Comparison of ENCODE assay signal across 1 cellular context in the genomic region with DNA sequence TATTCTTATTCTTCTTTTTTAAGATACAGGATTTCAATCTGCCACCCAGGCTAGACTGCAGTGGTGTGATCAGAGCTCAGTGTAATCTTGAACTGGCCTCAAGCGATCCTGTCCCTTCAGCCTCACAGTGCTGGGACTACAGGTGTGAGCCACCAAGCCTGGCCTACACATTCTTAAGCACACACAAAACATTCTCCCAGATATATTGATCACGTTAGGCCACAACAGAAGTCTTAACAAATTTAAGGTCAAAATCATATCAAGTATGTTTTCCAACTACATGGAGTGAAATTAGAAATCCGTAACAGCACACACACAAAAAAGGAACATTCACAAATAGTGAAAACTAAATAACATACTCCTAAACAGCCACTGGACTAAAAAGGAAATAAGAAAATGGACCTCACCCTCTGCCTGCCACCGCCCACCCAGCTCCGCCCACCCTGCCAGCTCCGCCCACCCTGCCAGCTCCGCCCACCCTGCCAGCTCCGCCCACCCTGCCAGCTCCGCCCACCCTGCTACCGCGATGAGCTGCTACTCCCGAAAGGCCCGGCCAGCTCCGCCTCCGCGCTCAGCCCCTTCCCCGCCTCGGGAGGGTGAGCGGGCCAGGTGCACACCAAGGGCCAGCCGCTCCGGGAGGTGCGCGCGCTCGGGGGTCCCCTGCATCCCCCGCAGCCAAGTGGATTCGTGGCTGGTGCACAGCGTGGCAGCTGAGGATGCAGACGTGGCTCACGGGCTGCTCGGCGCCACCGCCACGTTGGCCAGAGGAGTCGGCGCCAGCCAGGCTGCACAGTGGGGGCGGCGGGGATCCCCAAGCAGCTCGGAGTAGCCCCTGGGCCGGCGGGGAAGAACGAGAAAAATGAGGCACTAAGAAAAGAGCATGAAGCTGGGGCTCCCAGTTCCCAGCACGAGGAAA.
A peak's percentile ranks its signal among the peaks of the same experiment; 100 is the strongest.
TF ChIP-seq lines count a peak whose summit lies in the region.

No MANE protein-coding gene starts in this region.

TF ChIP-seq in HepG2, 621 proteins besides CTCF, POLR2A, EP300 and RAD21 (continued from another document and continues in another):
- TF ChIP-seq, protein P1, sequence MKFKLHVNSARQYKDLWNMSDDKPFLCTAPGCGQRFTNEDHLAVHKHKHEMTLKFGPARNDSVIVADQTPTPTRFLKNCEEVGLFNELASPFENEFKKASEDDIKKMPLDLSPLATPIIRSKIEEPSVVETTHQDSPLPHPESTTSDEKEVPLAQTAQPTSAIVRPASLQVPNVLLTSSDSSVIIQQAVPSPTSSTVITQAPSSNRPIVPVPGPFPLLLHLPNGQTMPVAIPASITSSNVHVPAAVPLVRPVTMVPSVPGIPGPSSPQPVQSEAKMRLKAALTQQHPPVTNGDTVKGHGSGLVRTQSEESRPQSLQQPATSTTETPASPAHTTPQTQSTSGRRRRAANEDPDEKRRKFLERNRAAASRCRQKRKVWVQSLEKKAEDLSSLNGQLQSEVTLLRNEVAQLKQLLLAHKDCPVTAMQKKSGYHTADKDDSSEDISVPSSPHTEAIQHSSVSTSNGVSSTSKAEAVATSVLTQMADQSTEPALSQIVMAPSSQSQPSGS (CRISPR knock-in tag; IDR thresholded peaks at IDR 0.05): peak; percentile 62
- TF ChIP-seq, protein P2, sequence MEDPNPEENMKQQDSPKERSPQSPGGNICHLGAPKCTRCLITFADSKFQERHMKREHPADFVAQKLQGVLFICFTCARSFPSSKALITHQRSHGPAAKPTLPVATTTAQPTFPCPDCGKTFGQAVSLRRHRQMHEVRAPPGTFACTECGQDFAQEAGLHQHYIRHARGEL (CRISPR knock-in tag; IDR thresholded peaks at IDR 0.05): peak; percentile 76; the same call in 1 of the 2 replicates
- TF ChIP-seq ZNF160 (CRISPR knock-in tag; IDR thresholded peaks at IDR 0.05): peak; percentile 93
- TF ChIP-seq AHR (CRISPR knock-in tag; IDR thresholded peaks at IDR 0.05): peak; percentile 25; the same call in 1 of the 2 replicates
- TF ChIP-seq ZNF543 (CRISPR knock-in tag; IDR thresholded peaks at IDR 0.05): peak; percentile 64; the same call in 1 of the 2 replicates
- TF ChIP-seq, protein P3, sequence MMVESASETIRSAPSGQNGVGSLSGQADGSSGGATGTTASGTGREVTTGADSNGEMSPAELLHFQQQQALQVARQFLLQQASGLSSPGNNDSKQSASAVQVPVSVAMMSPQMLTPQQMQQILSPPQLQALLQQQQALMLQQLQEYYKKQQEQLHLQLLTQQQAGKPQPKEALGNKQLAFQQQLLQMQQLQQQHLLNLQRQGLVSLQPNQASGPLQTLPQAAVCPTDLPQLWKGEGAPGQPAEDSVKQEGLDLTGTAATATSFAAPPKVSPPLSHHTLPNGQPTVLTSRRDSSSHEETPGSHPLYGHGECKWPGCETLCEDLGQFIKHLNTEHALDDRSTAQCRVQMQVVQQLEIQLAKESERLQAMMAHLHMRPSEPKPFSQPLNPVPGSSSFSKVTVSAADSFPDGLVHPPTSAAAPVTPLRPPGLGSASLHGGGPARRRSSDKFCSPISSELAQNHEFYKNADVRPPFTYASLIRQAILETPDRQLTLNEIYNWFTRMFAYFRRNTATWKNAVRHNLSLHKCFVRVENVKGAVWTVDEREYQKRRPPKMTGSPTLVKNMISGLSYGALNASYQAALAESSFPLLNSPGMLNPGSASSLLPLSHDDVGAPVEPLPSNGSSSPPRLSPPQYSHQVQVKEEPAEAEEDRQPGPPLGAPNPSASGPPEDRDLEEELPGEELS (CRISPR knock-in tag; IDR thresholded peaks at IDR 0.05): no peak; the same call in 1 of the 2 replicates
- TF ChIP-seq, protein P4, sequence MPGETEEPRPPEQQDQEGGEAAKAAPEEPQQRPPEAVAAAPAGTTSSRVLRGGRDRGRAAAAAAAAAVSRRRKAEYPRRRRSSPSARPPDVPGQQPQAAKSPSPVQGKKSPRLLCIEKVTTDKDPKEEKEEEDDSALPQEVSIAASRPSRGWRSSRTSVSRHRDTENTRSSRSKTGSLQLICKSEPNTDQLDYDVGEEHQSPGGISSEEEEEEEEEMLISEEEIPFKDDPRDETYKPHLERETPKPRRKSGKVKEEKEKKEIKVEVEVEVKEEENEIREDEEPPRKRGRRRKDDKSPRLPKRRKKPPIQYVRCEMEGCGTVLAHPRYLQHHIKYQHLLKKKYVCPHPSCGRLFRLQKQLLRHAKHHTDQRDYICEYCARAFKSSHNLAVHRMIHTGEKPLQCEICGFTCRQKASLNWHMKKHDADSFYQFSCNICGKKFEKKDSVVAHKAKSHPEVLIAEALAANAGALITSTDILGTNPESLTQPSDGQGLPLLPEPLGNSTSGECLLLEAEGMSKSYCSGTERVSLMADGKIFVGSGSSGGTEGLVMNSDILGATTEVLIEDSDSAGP (CRISPR knock-in tag; IDR thresholded peaks at IDR 0.05; ENCODE audit: borderline replicate concordance): peak; percentile 95
- TF ChIP-seq SOX6 (IDR thresholded peaks at IDR 0.05): no peak
- peak; percentile 71 for TF ChIP-seq SOX6 (CRISPR knock-in tag; IDR thresholded peaks at IDR 0.05)
- TF ChIP-seq, protein P5, sequence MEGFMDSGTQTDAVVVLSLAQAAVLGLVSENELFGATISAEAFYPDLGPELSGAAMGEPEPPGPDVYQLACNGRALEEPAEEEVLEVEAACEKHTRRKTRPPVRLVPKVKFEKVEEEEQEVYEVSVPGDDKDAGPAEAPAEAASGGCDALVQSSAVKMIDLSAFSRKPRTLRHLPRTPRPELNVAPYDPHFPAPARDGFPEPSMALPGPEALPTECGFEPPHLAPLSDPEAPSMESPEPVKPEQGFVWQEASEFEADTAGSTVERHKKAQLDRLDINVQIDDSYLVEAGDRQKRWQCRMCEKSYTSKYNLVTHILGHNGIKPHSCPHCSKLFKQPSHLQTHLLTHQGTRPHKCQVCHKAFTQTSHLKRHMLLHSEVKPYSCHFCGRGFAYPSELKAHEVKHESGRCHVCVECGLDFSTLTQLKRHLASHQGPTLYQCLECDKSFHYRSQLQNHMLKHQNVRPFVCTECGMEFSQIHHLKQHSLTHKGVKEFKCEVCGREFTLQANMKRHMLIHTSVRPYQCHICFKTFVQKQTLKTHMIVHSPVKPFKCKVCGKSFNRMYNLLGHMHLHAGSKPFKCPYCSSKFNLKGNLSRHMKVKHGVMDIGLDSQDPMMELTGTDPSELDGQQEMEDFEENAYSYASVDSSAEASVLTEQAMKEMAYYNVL (CRISPR knock-in tag; IDR thresholded peaks at IDR 0.05; ENCODE audit: borderline replicate concordance): no peak
- TF ChIP-seq TFDP1 (CRISPR knock-in tag; IDR thresholded peaks at IDR 0.05; ENCODE audit: borderline replicate concordance): peak; percentile 60; the same call in 1 of the 2 replicates
- TF ChIP-seq, protein P6, sequence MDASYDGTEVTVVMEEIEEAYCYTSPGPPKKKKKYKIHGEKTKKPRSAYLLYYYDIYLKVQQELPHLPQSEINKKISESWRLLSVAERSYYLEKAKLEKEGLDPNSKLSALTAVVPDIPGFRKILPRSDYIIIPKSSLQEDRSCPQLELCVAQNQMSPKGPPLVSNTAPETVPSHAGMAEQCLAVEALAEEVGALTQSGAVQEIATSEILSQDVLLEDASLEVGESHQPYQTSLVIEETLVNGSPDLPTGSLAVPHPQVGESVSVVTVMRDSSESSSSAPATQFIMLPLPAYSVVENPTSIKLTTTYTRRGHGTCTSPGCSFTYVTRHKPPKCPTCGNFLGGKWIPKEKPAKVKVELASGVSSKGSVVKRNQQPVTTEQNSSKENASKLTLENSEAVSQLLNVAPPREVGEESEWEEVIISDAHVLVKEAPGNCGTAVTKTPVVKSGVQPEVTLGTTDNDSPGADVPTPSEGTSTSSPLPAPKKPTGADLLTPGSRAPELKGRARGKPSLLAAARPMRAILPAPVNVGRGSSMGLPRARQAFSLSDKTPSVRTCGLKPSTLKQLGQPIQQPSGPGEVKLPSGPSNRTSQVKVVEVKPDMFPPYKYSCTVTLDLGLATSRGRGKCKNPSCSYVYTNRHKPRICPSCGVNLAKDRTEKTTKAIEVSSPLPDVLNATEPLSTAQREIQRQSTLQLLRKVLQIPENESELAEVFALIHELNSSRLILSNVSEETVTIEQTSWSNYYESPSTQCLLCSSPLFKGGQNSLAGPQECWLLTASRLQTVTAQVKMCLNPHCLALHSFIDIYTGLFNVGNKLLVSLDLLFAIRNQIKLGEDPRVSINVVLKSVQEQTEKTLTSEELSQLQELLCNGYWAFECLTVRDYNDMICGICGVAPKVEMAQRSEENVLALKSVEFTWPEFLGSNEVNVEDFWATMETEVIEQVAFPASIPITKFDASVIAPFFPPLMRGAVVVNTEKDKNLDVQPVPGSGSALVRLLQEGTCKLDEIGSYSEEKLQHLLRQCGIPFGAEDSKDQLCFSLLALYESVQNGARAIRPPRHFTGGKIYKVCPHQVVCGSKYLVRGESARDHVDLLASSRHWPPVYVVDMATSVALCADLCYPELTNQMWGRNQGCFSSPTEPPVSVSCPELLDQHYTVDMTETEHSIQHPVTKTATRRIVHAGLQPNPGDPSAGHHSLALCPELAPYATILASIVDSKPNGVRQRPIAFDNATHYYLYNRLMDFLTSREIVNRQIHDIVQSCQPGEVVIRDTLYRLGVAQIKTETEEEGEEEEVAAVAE (CRISPR knock-in tag; IDR thresholded peaks at IDR 0.05; ENCODE audit: borderline replicate concordance): peak; percentile 37; the same call in 1 of the 2 replicates
- peak; percentile 96 for TF ChIP-seq CHCHD3 (CRISPR knock-in tag; IDR thresholded peaks at IDR 0.05)
- no peak for TF ChIP-seq ZNF703 (CRISPR knock-in tag; IDR thresholded peaks at IDR 0.05; ENCODE audit: borderline replicate concordance)
- peak; percentile 79 for TF ChIP-seq RXRA (CRISPR knock-in tag; IDR thresholded peaks at IDR 0.05)
- TF ChIP-seq ZNF121 (CRISPR knock-in tag; IDR thresholded peaks at IDR 0.05): peak; percentile 79; the same call in 1 of the 2 replicates
- TF ChIP-seq REL (CRISPR knock-in tag; conservative IDR thresholded peaks at IDR 0.05): no peak
- TF ChIP-seq, protein P7, sequence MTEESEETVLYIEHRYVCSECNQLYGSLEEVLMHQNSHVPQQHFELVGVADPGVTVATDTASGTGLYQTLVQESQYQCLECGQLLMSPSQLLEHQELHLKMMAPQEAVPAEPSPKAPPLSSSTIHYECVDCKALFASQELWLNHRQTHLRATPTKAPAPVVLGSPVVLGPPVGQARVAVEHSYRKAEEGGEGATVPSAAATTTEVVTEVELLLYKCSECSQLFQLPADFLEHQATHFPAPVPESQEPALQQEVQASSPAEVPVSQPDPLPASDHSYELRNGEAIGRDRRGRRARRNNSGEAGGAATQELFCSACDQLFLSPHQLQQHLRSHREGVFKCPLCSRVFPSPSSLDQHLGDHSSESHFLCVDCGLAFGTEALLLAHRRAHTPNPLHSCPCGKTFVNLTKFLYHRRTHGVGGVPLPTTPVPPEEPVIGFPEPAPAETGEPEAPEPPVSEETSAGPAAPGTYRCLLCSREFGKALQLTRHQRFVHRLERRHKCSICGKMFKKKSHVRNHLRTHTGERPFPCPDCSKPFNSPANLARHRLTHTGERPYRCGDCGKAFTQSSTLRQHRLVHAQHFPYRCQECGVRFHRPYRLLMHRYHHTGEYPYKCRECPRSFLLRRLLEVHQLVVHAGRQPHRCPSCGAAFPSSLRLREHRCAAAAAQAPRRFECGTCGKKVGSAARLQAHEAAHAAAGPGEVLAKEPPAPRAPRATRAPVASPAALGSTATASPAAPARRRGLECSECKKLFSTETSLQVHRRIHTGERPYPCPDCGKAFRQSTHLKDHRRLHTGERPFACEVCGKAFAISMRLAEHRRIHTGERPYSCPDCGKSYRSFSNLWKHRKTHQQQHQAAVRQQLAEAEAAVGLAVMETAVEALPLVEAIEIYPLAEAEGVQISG (CRISPR knock-in tag; IDR thresholded peaks at IDR 0.05): peak; percentile 81
- no peak for TF ChIP-seq BRF2 (CRISPR knock-in tag; IDR thresholded peaks at IDR 0.05)
- no peak for TF ChIP-seq HCFC1 (IDR thresholded peaks at IDR 0.05; ENCODE audit: low read depth, low read length)
- peak; percentile 46; the same call in 1 of the 2 replicates for TF ChIP-seq SMYD3 (CRISPR knock-in tag; IDR thresholded peaks at IDR 0.05)
- peak; percentile 96 for TF ChIP-seq ZFP36L1 (CRISPR knock-in tag; IDR thresholded peaks at IDR 0.05)
- TF ChIP-seq ZNF513 (CRISPR knock-in tag; conservative IDR thresholded peaks at IDR 0.05): 0 out of 2 replicates have a peak, but pooled peaks have one; percentile 70
- peak; percentile 57 for TF ChIP-seq GATAD1 (CRISPR knock-in tag; IDR thresholded peaks at IDR 0.05)
- TF ChIP-seq STAT5B (CRISPR knock-in tag; IDR thresholded peaks at IDR 0.05): peak; percentile 86
- no peak for TF ChIP-seq NFIC (IDR thresholded peaks at IDR 0.05; ENCODE audit: low read length)
- peak; percentile 95 for TF ChIP-seq EEA1 (CRISPR knock-in tag; IDR thresholded peaks at IDR 0.05; ENCODE audit: borderline replicate concordance)
- TF ChIP-seq, protein P8, sequence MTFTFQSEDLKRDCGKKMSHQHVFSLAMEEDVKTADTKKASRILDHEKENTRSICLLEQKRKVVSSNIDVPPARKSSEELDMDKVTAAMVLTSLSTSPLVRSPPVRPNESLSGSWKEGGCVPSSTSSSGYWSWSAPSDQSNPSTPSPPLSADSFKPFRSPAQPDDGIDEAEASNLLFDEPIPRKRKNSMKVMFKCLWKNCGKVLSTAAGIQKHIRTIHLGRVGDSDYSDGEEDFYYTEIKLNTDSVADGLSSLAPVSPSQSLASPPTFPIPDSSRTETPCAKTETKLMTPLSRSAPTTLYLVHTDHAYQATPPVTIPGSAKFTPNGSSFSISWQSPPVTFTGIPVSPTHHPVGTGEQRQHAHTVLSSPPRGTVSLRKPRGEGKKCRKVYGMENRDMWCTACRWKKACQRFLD (CRISPR knock-in tag; IDR thresholded peaks at IDR 0.05; ENCODE audit: borderline replicate concordance): peak; percentile 92
- peak; percentile 74; the same call in 1 of the 2 replicates for TF ChIP-seq KLF6 (CRISPR knock-in tag; IDR thresholded peaks at IDR 0.05)
- peak; percentile 51; the same call in 1 of the 2 replicates for TF ChIP-seq ZSCAN9 (CRISPR knock-in tag; IDR thresholded peaks at IDR 0.05; ENCODE audit: borderline replicate concordance)
- peak; percentile 93 for TF ChIP-seq CHD2 (IDR thresholded peaks at IDR 0.05; ENCODE audit: low read depth, low read length)
